Comparison of ENCODE assay signal across 2 cellular contexts in the genomic region with DNA sequence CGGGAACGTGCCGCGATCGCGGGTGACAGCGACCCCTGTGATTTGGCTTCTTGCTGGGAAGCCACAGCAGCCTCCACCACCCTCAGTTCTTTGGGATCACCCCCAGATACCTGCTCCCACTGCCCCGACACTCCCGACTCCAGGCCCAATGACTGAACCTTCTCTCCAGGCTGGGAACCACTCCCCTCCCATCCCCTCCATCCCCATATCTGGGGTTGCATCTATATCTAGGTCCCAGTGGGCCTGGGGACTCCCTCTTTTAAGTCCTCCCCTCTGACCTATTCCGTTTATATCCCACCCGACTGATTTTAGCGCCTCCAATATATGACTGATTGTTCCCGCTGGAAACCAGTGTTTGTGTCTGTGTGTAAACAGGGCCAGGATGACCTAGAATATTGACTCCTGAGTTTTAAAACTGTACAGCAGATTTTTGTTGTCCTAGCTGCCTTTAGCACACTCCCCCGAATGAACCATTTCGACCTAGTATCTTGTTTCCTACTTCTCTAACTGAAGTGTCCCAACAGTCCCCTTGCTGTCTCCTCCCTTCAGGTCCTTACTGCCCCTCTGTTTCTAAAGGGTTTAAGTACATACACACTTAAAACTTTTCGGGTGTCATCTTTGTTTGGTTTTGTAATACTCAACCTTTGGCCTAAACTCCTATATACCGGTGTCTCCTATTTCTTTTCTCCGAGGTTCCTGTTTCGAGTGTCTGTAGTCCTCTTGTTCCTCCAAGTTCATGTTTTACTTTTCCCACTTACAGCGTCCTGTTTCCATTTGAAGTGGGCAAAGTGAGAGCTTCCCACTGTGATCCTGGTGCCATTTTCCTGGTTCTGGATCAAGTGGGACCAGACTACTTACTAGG.
TF ChIP-seq lines count a peak whose summit lies in the region.

No MANE protein-coding gene starts in this region.

TF ChIP-seq in GM23338, 12 proteins besides CTCF, POLR2A, EP300 and RAD21 (continued from another document):
- TF ChIP-seq NANOG (IDR thresholded peaks at IDR 0.05; ENCODE audit: borderline replicate concordance) (no peak), STAT1 (IDR thresholded peaks at IDR 0.05; ENCODE audit: unreplicated experiment) (no peak), ZNF462 (CRISPR knock-in tag; IDR thresholded peaks at IDR 0.05) (no peak), EZH2phosphoT487 (IDR thresholded peaks at IDR 0.05; ENCODE audit: unreplicated experiment) (no peak), EZH2 (IDR thresholded peaks at IDR 0.05; ENCODE audit: low read depth, unreplicated experiment) (no peak)
- TF ChIP-seq, protein P1, sequence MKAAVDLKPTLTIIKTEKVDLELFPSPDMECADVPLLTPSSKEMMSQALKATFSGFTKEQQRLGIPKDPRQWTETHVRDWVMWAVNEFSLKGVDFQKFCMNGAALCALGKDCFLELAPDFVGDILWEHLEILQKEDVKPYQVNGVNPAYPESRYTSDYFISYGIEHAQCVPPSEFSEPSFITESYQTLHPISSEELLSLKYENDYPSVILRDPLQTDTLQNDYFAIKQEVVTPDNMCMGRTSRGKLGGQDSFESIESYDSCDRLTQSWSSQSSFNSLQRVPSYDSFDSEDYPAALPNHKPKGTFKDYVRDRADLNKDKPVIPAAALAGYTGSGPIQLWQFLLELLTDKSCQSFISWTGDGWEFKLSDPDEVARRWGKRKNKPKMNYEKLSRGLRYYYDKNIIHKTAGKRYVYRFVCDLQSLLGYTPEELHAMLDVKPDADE (IDR thresholded peaks at IDR 0.05): no peak

TF ChIP-seq in HEK293T, 16 proteins besides CTCF, POLR2A, EP300 and RAD21 (continued from another document):
- no peak for TF ChIP-seq ELF4 (IDR thresholded peaks at IDR 0.05)
